In the genomic region with DNA sequence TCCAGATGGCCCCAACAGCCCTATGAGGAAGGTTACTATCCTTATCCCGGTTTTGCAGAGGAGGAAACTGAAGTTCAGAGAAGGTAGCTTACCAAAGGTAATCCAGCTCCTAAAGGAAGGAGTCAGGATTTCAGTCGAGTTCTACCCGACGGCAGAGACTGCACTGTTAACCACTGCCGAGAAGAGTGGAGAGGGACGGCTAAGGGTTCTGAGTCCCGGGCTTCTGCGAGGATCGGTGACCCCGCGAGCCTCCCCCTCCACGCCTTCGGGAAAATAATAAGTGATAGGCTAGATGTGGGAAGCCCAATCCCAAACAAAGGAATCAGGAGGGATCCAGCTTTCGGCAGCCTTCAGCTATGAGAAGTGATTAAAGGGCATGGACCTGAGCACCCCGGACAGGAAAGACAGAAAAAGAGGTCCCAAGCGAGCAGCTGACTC, we compare ENCODE assay signal across 9 cellular contexts. TPM values are rescaled to one million over a fixed set of nuclear protein-coding genes. Genes with fewer than 3 reads are reported as not detected.
A peak's percentile ranks its signal among the peaks of the same experiment; 100 is the strongest.
DNase-seq lines count a peak whose midpoint lies in the region; ATAC-seq and TF ChIP-seq lines count a peak whose summit lies in the region.
"Had no signal": no experiment of that assay in that cellular context is flagged by ENCODE, and none has a peak within 500 bp of the region (broad histone marks: within the 10 kb centered on the region; RNA-seq: fewer than 3 reads in every experiment).

No MANE protein-coding gene starts in this region.

- H3K9me3 ChIP-seq in transverse colon: no peaks in the 10 kb centered on the region

- intact Hi-C loops in left colon (cut with DNase I, micrococcal nuclease): no loop called here
- intact Hi-C loops in transverse colon (cut with DNase I; ENCODE audit: low total_unique reads): no loop called here

- in situ Hi-C loops in transverse colon (cut with MboI; ENCODE audit: low pct_ligation_motif_present in 1 of 4, low pct_unique_long_range_greater_than_20kb in 1 of 4, low sequenced_read_pairs in 3 of 4): no loop called here

- no peak for TF ChIP-seq EP300 in transverse colon (IDR thresholded peaks at IDR 0.05; ENCODE audit: low read depth)

- TF ChIP-seq CTCF in transverse colon (IDR thresholded peaks at IDR 0.05): no peak

- 0% methylated on average over 2 to 14 of the region's 16 CpGs for WGBS in transverse colon (ENCODE audit: low coverage in 1 of 2), 2 donors

- no peak for TF ChIP-seq POLR2A in transverse colon (IDR thresholded peaks at IDR 0.05)

- ATAC-seq in GM18502 (IDR thresholded peaks at IDR 0.05; ENCODE audit: poor library complexity, unreplicated experiment): peak; percentile 9
- ATAC-seq in HG03095 (IDR thresholded peaks at IDR 0.05; ENCODE audit: unreplicated experiment): peak; percentile 2
- peak; percentile 1 for ATAC-seq in left colon
- no peak for ATAC-seq in GM19463 (IDR thresholded peaks at IDR 0.05; ENCODE audit: unreplicated experiment)

- H3K36me3 ChIP-seq in transverse colon: no peaks in the 10 kb centered on the region

- H3K27me3 ChIP-seq in transverse colon: no peaks in the 10 kb centered on the region

- DNase-seq in left colon (no peak), transverse colon (no peak), AG08396 (ENCODE audit: low spot score) (no peak)
- no peak for DNase-seq in stimulated activated CD4-positive, alpha-beta T cell treated with anti-CD3 and anti-CD28 coated beads, Interleukin-4, amount 100 ng/mL, for 24 hours

- peaks cover 20 to 50% (median 26%) of the 10 kb centered on the region in 4 donors for H3K4me1 ChIP-seq in transverse colon

- H3K27ac ChIP-seq in angular gyrus (ENCODE audit: low read depth, low read length) (peak overlapping the region; percentile 94), transverse colon (peak overlapping the region; percentile 94 to 96 (median 96))

- peak overlapping the region; percentile 54 to 74 (median 57) for H3K4me3 ChIP-seq in transverse colon

RNA-seq across cellular contexts. Expression of gene TMEM53, which starts 0.6 kb away (rescaled TPM):
- total RNA-seq in left colon (10 to 100 TPM; 31.3 to 35.7 TPM), transverse colon (10 to 100 TPM; 14.2 to 40.8 (median 22.9) TPM)

RNA-seq across cellular contexts. Expression of gene ARMH1, which starts 0.8 kb away (rescaled TPM):
- total RNA-seq in left colon: 1 to 10 TPM; 1.1 to 2.3 TPM
- 1 to 10 TPM in 1 of 4 donors, under 1 TPM in 2, not detected in 1; 0.40 to 2.5 (median 0.96) TPM for total RNA-seq in transverse colon

RNA-seq across cellular contexts. Expression of gene RNU5D-1, which starts 57.3 kb away (rescaled TPM):
- total RNA-seq in left colon: not detected
- not detected for total RNA-seq in transverse colon
- total RNA-seq: subcutaneous adipose tissue had no signal
